Comparison of ENCODE assay signal across 2 cellular contexts in the genomic region with DNA sequence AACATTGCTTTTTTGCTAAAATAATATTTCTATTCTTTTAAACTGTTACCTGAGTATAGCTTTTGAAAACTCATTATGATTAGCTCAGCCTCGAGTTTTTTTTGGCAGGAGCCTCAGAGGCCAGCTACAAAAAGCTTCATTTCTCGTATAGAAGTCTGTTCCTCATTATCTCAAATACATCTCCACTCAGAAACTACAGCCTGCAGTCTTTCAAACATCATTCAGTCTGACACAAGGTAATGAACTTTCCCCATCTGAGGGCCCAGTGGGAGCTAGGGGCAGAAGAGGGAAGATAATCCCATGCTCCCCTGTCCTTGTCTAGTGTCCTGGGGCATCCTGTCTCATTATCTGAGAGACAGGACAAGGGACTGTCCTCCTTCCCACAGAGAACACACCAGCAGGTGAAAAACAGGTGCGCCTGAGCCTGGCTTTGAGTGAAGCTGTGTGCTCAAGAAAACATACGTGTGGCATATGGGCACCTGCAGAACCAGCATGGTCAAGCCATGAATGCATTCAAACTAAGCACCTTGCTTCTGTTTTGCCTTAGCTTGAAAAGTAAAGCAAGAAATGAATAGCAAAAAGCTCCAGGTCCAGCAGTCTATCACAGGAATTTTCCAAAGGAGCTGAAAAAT.
TF ChIP-seq lines count a peak whose summit lies in the region.

No MANE protein-coding gene starts in this region.

TF ChIP-seq in IMR-90, 13 proteins besides CTCF, POLR2A, EP300 and RAD21:
- TF ChIP-seq, protein P1, sequence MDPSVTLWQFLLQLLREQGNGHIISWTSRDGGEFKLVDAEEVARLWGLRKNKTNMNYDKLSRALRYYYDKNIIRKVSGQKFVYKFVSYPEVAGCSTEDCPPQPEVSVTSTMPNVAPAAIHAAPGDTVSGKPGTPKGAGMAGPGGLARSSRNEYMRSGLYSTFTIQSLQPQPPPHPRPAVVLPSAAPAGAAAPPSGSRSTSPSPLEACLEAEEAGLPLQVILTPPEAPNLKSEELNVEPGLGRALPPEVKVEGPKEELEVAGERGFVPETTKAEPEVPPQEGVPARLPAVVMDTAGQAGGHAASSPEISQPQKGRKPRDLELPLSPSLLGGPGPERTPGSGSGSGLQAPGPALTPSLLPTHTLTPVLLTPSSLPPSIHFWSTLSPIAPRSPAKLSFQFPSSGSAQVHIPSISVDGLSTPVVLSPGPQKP (IDR thresholded peaks at IDR 0.05; ENCODE audit: borderline replicate concordance, low read depth, low read length), result no peak
- no peak for TF ChIP-seq RFX5 (IDR thresholded peaks at IDR 0.05; ENCODE audit: low read depth, low read length)
- no peak for TF ChIP-seq SMC3 (IDR thresholded peaks at IDR 0.05; ENCODE audit: low read depth, low read length)
- no peak for TF ChIP-seq NFE2L2 (IDR thresholded peaks at IDR 0.05; ENCODE audit: low read depth, low read length)
- no peak for TF ChIP-seq MAZ (IDR thresholded peaks at IDR 0.05; ENCODE audit: borderline replicate concordance, low read depth, low read length)
- TF ChIP-seq CHD1 (IDR thresholded peaks at IDR 0.05; ENCODE audit: low read depth, low read length), result no peak
- no peak for TF ChIP-seq RCOR1 (IDR thresholded peaks at IDR 0.05; ENCODE audit: insufficient replicate concordance, low read length)
- no peak for TF ChIP-seq FOS (IDR thresholded peaks at IDR 0.05; ENCODE audit: low read depth, low read length)
- TF ChIP-seq BHLHE40 (IDR thresholded peaks at IDR 0.05; ENCODE audit: low read depth, low read length), result no peak
- no peak for TF ChIP-seq MAFK (IDR thresholded peaks at IDR 0.05; ENCODE audit: low read depth, low read length)
- TF ChIP-seq MXI1 (IDR thresholded peaks at IDR 0.05; ENCODE audit: borderline replicate concordance, low read depth, low read length), result no peak
- TF ChIP-seq USF2 (IDR thresholded peaks at IDR 0.05; ENCODE audit: low read depth, low read length), result no peak
- TF ChIP-seq CEBPB (IDR thresholded peaks at IDR 0.05; ENCODE audit: low read depth, low read length), result no peak

TF ChIP-seq in SK-N-SH treated with all-trans-retinoic acid at 6 μM for 48 hours, 23 proteins besides CTCF, POLR2A, EP300 and RAD21 (continued from another document):
- TF ChIP-seq TSHZ2 (CRISPR knock-in tag; IDR thresholded peaks at IDR 0.05), result peak; percentile 60; the same call in 1 of the 2 replicates
